In genomic region chr3:149659173-149659468, GRCh38 we compare ENCODE assay signal across 9 cellular contexts. TPM values are rescaled to one million over a fixed set of nuclear protein-coding genes. Genes with fewer than 3 reads are reported as not detected.
DNase-seq lines count a peak whose midpoint lies in the region; ATAC-seq and TF ChIP-seq lines count a peak whose summit lies in the region.
"Had no signal": no experiment of that assay in that cellular context is flagged by ENCODE, and none has a peak within 500 bp of the region (broad histone marks: within the 10 kb centered on the region; RNA-seq: fewer than 3 reads in every experiment).

No MANE protein-coding gene starts in this region.

- no peaks in the 10 kb centered on the region for H3K9me3 Mint-ChIP-seq in activated naive CD8-positive, alpha-beta T cell (ENCODE audit: low read depth)
- no peaks in the 10 kb centered on the region for H3K9me3 Mint-ChIP-seq in activated naive CD8-positive, alpha-beta T cell treated with anti-CD3 and anti-CD28 coated beads, Interleukin-2, amount 50 U/mL, for 24 hours
- no peaks in the 10 kb centered on the region for H3K9me3 Mint-ChIP-seq in mesothelial cell of epicardium

- H3K36me3 ChIP-seq in upper lobe of right lung: no peaks in the 10 kb centered on the region
- H3K36me3 ChIP-seq: neutrophil had no signal

- intact Hi-C loops in upper lobe of right lung (cut with DNase I): no loop called here

- peak overlapping the region; percentile 96 for H3K27ac ChIP-seq in upper lobe of right lung
- H3K27ac ChIP-seq: neutrophil had no signal

- peaks cover 6% of the 10 kb centered on the region for H3K27me3 ChIP-seq in upper lobe of right lung

- H3K36me3 Mint-ChIP-seq in activated naive CD8-positive, alpha-beta T cell: no peaks in the 10 kb centered on the region
- no peaks in the 10 kb centered on the region for H3K36me3 Mint-ChIP-seq in activated naive CD8-positive, alpha-beta T cell treated with anti-CD3 and anti-CD28 coated beads, Interleukin-2, amount 50 U/mL, for 24 hours (ENCODE audit: low read depth)
- peaks cover 7% of the 10 kb centered on the region for H3K36me3 Mint-ChIP-seq in mesothelial cell of epicardium

- peak overlapping the region; percentile 46 for H3K4me3 Mint-ChIP-seq in activated naive CD8-positive, alpha-beta T cell
- H3K4me3 Mint-ChIP-seq in activated naive CD8-positive, alpha-beta T cell treated with anti-CD3 and anti-CD28 coated beads, Interleukin-2, amount 50 U/mL, for 24 hours: no peak overlapping the region
- peak overlapping the region; percentile 92 for H3K4me3 Mint-ChIP-seq in mesothelial cell of epicardium

- H3K27ac Mint-ChIP-seq in activated naive CD8-positive, alpha-beta T cell: no peak overlapping the region
- no peak overlapping the region for H3K27ac Mint-ChIP-seq in activated naive CD8-positive, alpha-beta T cell treated with anti-CD3 and anti-CD28 coated beads, Interleukin-2, amount 50 U/mL, for 24 hours
- H3K27ac Mint-ChIP-seq in mesothelial cell of epicardium: peak overlapping the region; percentile 100

- peaks cover 5% of the 10 kb centered on the region for H3K4me1 ChIP-seq in upper lobe of right lung

- no peak for TF ChIP-seq CTCF in cardiac fibroblast (IDR thresholded peaks at IDR 0.05; ENCODE audit: low read depth, low read length)
- no peak for TF ChIP-seq CTCF in mesothelial cell of epicardium (IDR thresholded peaks at IDR 0.05; ENCODE audit: unreplicated experiment)
- TF ChIP-seq CTCF in upper lobe of right lung (IDR thresholded peaks at IDR 0.05): no peak

- peaks cover 42% of the 10 kb centered on the region for H3K27me3 Mint-ChIP-seq in activated naive CD8-positive, alpha-beta T cell
- peaks cover 57% of the 10 kb centered on the region for H3K27me3 Mint-ChIP-seq in activated naive CD8-positive, alpha-beta T cell treated with anti-CD3 and anti-CD28 coated beads, Interleukin-2, amount 50 U/mL, for 24 hours
- no peaks in the 10 kb centered on the region for H3K27me3 Mint-ChIP-seq in mesothelial cell of epicardium (ENCODE audit: low read depth)

- H3K9me3 ChIP-seq in upper lobe of right lung: no peaks in the 10 kb centered on the region
- H3K9me3 ChIP-seq: neutrophil had no signal

- H3K4me1 Mint-ChIP-seq in activated naive CD8-positive, alpha-beta T cell (ENCODE audit: low read depth): peaks cover 8% of the 10 kb centered on the region
- peaks cover 16% of the 10 kb centered on the region for H3K4me1 Mint-ChIP-seq in activated naive CD8-positive, alpha-beta T cell treated with anti-CD3 and anti-CD28 coated beads, Interleukin-2, amount 50 U/mL, for 24 hours
- H3K4me1 Mint-ChIP-seq in mesothelial cell of epicardium: peaks cover 50% of the 10 kb centered on the region

- peak overlapping the region; percentile 80 to 91 for H3K4me3 ChIP-seq in cardiac fibroblast (replicated peaks in 1 of 2; ENCODE audit: low read depth in 2 of 2, low read length in 2 of 2)
- H3K4me3 ChIP-seq in upper lobe of right lung: peak overlapping the region; percentile 75

- no peak for ATAC-seq in activated naive CD8-positive, alpha-beta T cell treated with anti-CD3 and anti-CD28 coated beads, Interleukin-2, amount 50 U/mL, for 24 hours
- ATAC-seq in upper lobe of right lung (no peak), GM19328 (IDR thresholded peaks at IDR 0.05; ENCODE audit: unreplicated experiment) (no peak)

- DNase-seq in activated naive CD8-positive, alpha-beta T cell treated with anti-CD3 and anti-CD28 coated beads, Interleukin-2, amount 50 U/mL, for 24 hours: no peak
- no peak for DNase-seq in cardiac fibroblast (ENCODE audit: low read depth in 2 of 2)
- no peak for DNase-seq in mesothelial cell of epicardium (ENCODE audit: low spot score in 2 of 2, unreplicated experiment in 2 of 2)
- DNase-seq in upper lobe of right lung: no peak
- DNase-seq in SHP77 treated with DMSO at 0.1 percent for 48 hours (lab: John Stamatoyannopoulos, UW): no peak
- no peak for DNase-seq in DMS114 treated with DMSO at 0.1 percent for 48 hours (lab: John Stamatoyannopoulos, UW; ENCODE audit: unreplicated experiment)

RNA-seq across cellular contexts. Expression of gene WWTR1, which starts 1.3 kb away (rescaled TPM):
- total RNA-seq in mesothelial cell of epicardium (93.2 to 98.0 TPM (median 97.4 TPM) in 3 replicates), upper lobe of right lung (87.7 TPM)
